Comparison of ENCODE assay signal across 8 cellular contexts in the genomic region with DNA sequence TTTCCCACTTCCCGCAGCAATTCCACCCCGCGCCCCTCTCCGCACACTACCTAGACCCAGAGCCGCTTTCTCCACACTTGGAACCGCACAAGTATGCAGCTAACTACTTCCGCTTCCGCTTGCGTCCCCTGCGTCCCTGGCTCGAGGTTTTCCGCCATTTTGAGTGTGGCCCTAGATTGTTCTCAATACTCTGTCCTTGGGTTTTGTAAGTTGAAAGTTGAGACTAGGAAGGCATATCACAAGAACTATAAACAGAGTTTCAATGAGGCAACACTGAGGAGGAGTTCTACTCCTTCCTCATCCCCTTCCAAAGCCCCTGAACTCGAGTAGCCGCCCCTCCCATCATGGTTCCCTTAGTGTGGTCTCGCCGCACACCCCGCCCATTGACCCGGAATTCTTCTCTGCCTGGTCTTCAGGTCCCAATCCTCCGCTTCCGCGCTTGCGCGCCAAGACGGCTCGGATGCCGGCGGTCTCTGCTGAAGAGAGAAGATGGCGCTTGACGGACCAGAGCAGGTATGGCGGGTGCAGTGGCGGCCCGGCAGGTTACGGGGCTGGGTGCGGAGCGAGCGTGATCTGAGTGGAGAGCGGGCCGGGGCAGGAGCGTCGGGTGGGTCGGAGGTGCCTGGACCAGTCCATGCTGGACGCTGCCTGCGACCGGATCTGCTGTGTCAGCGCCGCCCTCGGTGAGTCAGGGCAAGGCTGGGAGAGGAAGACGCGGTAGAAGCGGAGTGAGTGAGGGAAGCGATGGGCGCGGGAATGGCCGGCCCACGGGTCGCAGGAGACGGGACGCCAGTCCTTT. TPM values are rescaled to one million over a fixed set of nuclear protein-coding genes. Genes with fewer than 3 reads are reported as not detected.
A peak's percentile ranks its signal among the peaks of the same experiment; 100 is the strongest.
DNase-seq lines count a peak whose midpoint lies in the region; ATAC-seq and TF ChIP-seq lines count a peak whose summit lies in the region.

A gene with protein sequence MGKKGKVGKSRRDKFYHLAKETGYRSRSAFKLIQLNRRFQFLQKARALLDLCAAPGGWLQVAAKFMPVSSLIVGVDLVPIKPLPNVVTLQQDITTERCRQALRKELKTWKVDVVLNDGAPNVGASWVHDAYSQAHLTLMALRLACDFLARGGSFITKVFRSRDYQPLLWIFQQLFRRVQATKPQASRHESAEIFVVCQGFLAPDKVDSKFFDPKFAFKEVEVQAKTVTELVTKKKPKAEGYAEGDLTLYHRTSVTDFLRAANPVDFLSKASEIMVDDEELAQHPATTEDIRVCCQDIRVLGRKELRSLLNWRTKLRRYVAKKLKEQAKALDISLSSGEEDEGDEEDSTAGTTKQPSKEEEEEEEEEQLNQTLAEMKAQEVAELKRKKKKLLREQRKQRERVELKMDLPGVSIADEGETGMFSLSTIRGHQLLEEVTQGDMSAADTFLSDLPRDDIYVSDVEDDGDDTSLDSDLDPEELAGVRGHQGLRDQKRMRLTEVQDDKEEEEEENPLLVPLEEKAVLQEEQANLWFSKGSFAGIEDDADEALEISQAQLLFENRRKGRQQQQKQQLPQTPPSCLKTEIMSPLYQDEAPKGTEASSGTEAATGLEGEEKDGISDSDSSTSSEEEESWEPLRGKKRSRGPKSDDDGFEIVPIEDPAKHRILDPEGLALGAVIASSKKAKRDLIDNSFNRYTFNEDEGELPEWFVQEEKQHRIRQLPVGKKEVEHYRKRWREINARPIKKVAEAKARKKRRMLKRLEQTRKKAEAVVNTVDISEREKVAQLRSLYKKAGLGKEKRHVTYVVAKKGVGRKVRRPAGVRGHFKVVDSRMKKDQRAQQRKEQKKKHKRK (minus strand): TSS at position 662 of the 799 bp plus-strand sequence. CDS start 761 bp downstream, outside the sequence.
A gene (plus strand): TSS at position 430 of the 799 bp plus-strand sequence. CDS start 60 bp downstream, at position 490.

- peak within 1 kb of the TSS; percentile 97 for H3K4me3 ChIP-seq in epithelial cell of proximal tubule (ENCODE audit: low read depth, low read length)

- peak within 1 kb of the TSS; percentile 95 to 100 (median 100) for H3K4me3 Mint-ChIP-seq in IgD-negative memory B cell

- peak within 1 kb of the TSS; percentile 92 to 100 (median 99) for H3K27ac Mint-ChIP-seq in IgD-negative memory B cell

- peaks cover 23 to 40% (median 36%) of the 10 kb centered on the region in 3 donors for H3K4me1 Mint-ChIP-seq in IgD-negative memory B cell

- DNase-seq in DMS153 treated with DMSO at 0.1 percent for 48 hours (lab: John Stamatoyannopoulos, UW; ENCODE audit: unreplicated experiment) (peak; percentile 90), OCI-M1 (lab: John Stamatoyannopoulos, UW) (peak; percentile 96), activated T-cell treated with anti-CD3 and anti-CD28 coated beads for 4 hours (peak; percentile 90), epithelial cell of proximal tubule (ENCODE audit: low read depth) (peak; percentile 86), mucosa of gallbladder (ENCODE audit: low spot score) (peak; percentile 96)
- peak; percentile 91 for DNase-seq in stimulated activated CD8-positive, alpha-beta memory T cell treated with anti-CD3 and anti-CD28 coated beads, Interleukin-4, amount 100 ng/mL, for 4 hours (ENCODE audit: low read depth in 2 of 2, low spot score in 1 of 2)

- no peaks in the 10 kb centered on the region for H3K9me3 Mint-ChIP-seq in IgD-negative memory B cell

- peaks cover 1% of the 10 kb centered on the region for H3K36me3 Mint-ChIP-seq in IgD-negative memory B cell

- ATAC-seq in GM21529 (IDR thresholded peaks at IDR 0.05; ENCODE audit: unreplicated experiment) = peak; percentile 90

- TF ChIP-seq CTCF in epithelial cell of proximal tubule (conservative IDR thresholded peaks at IDR 0.05; ENCODE audit: low read depth, low read length) = peak; percentile 34

- H3K27me3 Mint-ChIP-seq in IgD-negative memory B cell = no peaks in the 10 kb centered on the region

RNA-seq across cellular contexts. Expression of the first gene that starts in this region (rescaled TPM):
- 28.7 TPM for polyA plus RNA-seq in IgD-negative memory B cell
- 71.7 and 86.2 TPM in 2 replicates for total RNA-seq in epithelial cell of proximal tubule
- total RNA-seq in mucosa of gallbladder = 43.1 TPM

RNA-seq across cellular contexts. Expression of the second gene that starts in this region (rescaled TPM):
- polyA plus RNA-seq in IgD-negative memory B cell = 139 TPM
- 83.9 and 109 TPM in 2 replicates for total RNA-seq in epithelial cell of proximal tubule
- total RNA-seq in mucosa of gallbladder = 112 TPM

Comparison
In these comparisons a context has a peak if more than half of its experiments do, and no peak if none do; other contexts are left out.
1. Peak in every context shown above with its lines: DNase-seq, ATAC-seq and H3K4me3 ChIP-seq.